In genomic region chr22:40717657-40718056, GRCh38 we compare ENCODE assay signal across 14 cellular contexts. TPM values are rescaled to one million over a fixed set of nuclear protein-coding genes. Genes with fewer than 3 reads are reported as not detected.
"Had no signal": no experiment of that assay in that cellular context is flagged by ENCODE, and none has a peak within 500 bp of the region (broad histone marks: within the 10 kb centered on the region; RNA-seq: fewer than 3 reads in every experiment).

No MANE protein-coding gene starts in this region.

RNA-seq across cellular contexts. Expression of gene MCHR1, which starts 38.4 kb away (rescaled TPM):
- total RNA-seq: activated naive CD4-positive, alpha-beta T cell treated with anti-CD3 and anti-CD28 coated beads for 36 hours; activated naive CD4-positive, alpha-beta T cell treated with anti-CD3 and anti-CD28 coated beads, Interleukin-2, amount 50 U/mL, for 72 hours; activated naive CD8-positive, alpha-beta T cell treated with anti-CD3 and anti-CD28 coated beads for 36 hours; activated naive CD8-positive, alpha-beta T cell treated with anti-CD3 and anti-CD28 coated beads, Interleukin-2, amount 10 ng/mL, durations not matched to agents 7 days and 5 days; activated T-cell treated with anti-CD3 and anti-CD28 coated beads, Interleukin-2, amount 50 U/mL, for 4 hours; activated T-cell treated with anti-CD3 and anti-CD28 coated beads, Interleukin-2, amount 50 U/mL, for 72 hours; activated T-helper 1 cell treated with anti-CD3 and anti-CD28 coated beads, Interleukin-12 subunit alpha, Interleukin-12 subunit beta, Interleukin-2, Interleukin-4 antibody, amounts not matched to agents 30 ng/mL and 10 ng/mL and 1 ng/mL, durations not matched to agents 14 hours and 24 hours and 36 hours; activated T-helper 17 cell treated with anti-CD3 and anti-CD28 coated beads, Interleukin-2, amount 50 U/mL, for 72 hours; activated T-helper 2 cell treated with anti-CD3 and anti-CD28 coated beads, Interferon-gamma antibody, Interleukin-2, Interleukin-4, amounts not matched to agents 10 μg/mL and 5 μg/mL and 100 μg/mL, durations not matched to agents 14 hours and 24 hours and 36 hours; ascending aorta; body of pancreas; breast epithelium; bronchial epithelial cell had no signal
- polyA plus RNA-seq: aorta had no signal
